In the genomic region with DNA sequence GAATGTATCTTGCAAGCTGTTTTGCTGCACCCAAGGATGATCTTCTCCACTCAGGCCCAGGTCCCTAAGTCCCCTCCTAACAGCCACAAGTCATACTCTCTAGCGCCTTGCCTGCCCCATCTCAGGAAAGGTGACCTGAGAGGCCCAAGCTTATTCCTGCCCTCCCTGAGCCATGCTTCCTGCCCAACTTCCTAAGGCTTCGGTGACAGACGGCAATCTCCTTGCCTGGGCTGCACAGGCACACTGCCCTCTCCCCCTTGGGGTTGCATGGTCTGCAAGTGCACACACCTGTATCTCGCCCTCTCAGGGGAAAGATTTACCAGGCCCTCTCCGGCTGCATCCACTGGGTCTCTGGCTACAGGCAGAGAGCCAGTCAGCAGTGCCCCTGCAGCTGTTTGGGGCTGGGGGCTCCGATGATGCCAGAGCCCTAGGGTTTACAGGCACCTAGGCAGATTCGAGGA, we compare ENCODE assay signal across 9 cellular contexts. TPM values are rescaled to one million over a fixed set of nuclear protein-coding genes. Genes with fewer than 3 reads are reported as not detected.
DNase-seq lines count a peak whose midpoint lies in the region; ATAC-seq and TF ChIP-seq lines count a peak whose summit lies in the region.
"Had no signal": no experiment of that assay in that cellular context is flagged by ENCODE, and none has a peak within 500 bp of the region (broad histone marks: within the 10 kb centered on the region; RNA-seq: fewer than 3 reads in every experiment).

No MANE protein-coding gene starts in this region.

- intact Hi-C loops in cardiac septum (cut with DNase I) (no loop called here), left cardiac atrium (cut with DNase I) (no loop called here)

- H3K36me3 ChIP-seq in urinary bladder (ENCODE audit: insufficient read depth) = no peaks in the 10 kb centered on the region

- peak overlapping the region; percentile 96 for H3K27ac ChIP-seq in urinary bladder (ENCODE audit: low read depth)

- H3K27me3 Mint-ChIP-seq in nephron (ENCODE audit: low read depth) = peaks cover 9% of the 10 kb centered on the region

- peaks cover 49% of the 10 kb centered on the region for H3K4me1 Mint-ChIP-seq in nephron

- H3K36me3 Mint-ChIP-seq in nephron (ENCODE audit: low read depth) = no peaks in the 10 kb centered on the region

- H3K4me1 ChIP-seq in urinary bladder (ENCODE audit: insufficient read depth) = no peaks in the 10 kb centered on the region

- peak overlapping the region in 2 of 3 experiments; percentile 45 to 63 for H3K27ac Mint-ChIP-seq in nephron

- WGBS in urinary bladder = 78% methylated on average over 7 of the region's 7 CpGs

- DNase-seq in cardiac septum (ENCODE audit: low spot score) (peak; percentile 67), left cardiac atrium (no peak), epithelial cell of esophagus (ENCODE audit: low read depth) (no peak), SIG-M5 (lab: John Stamatoyannopoulos, UW) (no peak), SK-N-DZ (ENCODE audit: low spot score) (no peak), NCI-H526 (lab: John Stamatoyannopoulos, UW) (no peak)
- DNase-seq: GDM1 had no signal

- no peak for ATAC-seq in left cardiac atrium

- peak overlapping the region in 2 of 3 experiments; percentile 41 to 48 for H3K4me3 Mint-ChIP-seq in nephron

- no peaks in the 10 kb centered on the region for H3K9me3 Mint-ChIP-seq in nephron

- TF ChIP-seq CTCF in epithelial cell of esophagus (IDR thresholded peaks at IDR 0.05; ENCODE audit: insufficient read depth, low read depth, low read length, missing control alignments) (no peak), nephron (IDR thresholded peaks at IDR 0.05; ENCODE audit: unreplicated experiment in 3 of 3) (no peak)

- H3K4me3 ChIP-seq in epithelial cell of esophagus (ENCODE audit: low read length) (peak overlapping the region; percentile 56), urinary bladder (ENCODE audit: low read depth, low read length) (no peak overlapping the region)

RNA-seq across cellular contexts. Expression of a gene that starts 0.8 kb away (rescaled TPM):
- total RNA-seq in cardiac septum (33.0 TPM), left cardiac atrium (100 to 1,000 TPM; 143 to 269 TPM), urinary bladder (112 TPM)
- polyA plus RNA-seq in urinary bladder = 404 TPM
- polyA plus RNA-seq in SK-N-DZ (2014; cell fraction: cytosol; rRNA removed) = not detected in 2 replicates
- polyA plus RNA-seq in SK-N-DZ (2014; cell fraction: nucleus; rRNA removed) = not detected in 2 replicates

RNA-seq across cellular contexts. Expression of a gene that starts 9.1 kb away (rescaled TPM):
- total RNA-seq in cardiac septum (9.3 TPM), left cardiac atrium (10 to 100 TPM; 27.8 to 51.0 TPM), urinary bladder (69.2 TPM)
- 197 TPM for polyA plus RNA-seq in urinary bladder
- polyA plus RNA-seq in SK-N-DZ (2014; cell fraction: cytosol; rRNA removed) = 107 and 138 TPM in 2 replicates
- 117 and 139 TPM in 2 replicates for polyA plus RNA-seq in SK-N-DZ (2014; cell fraction: nucleus; rRNA removed)

RNA-seq across cellular contexts. Expression of a gene that starts 10.1 kb away (rescaled TPM):
- total RNA-seq in cardiac septum (28.0 TPM), left cardiac atrium (10 to 100 TPM; 38.6 to 62.1 TPM), urinary bladder (49.0 TPM)
- polyA plus RNA-seq in urinary bladder = 40.8 TPM
- 5.3 and 5.5 TPM in 2 replicates for polyA plus RNA-seq in SK-N-DZ (2014; cell fraction: cytosol; rRNA removed)
- 9.7 and 14.5 TPM in 2 replicates for polyA plus RNA-seq in SK-N-DZ (2014; cell fraction: nucleus; rRNA removed)

RNA-seq across cellular contexts. Expression of a gene that starts 52.6 kb away (rescaled TPM):
- total RNA-seq in cardiac septum (not detected), left cardiac atrium (not detected), urinary bladder (not detected)
- polyA plus RNA-seq in urinary bladder = not detected
- not detected in 2 replicates for polyA plus RNA-seq in SK-N-DZ (2014; cell fraction: cytosol; rRNA removed)
- not detected in 2 replicates for polyA plus RNA-seq in SK-N-DZ (2014; cell fraction: nucleus; rRNA removed)
